In genomic region chr9:88989961-88990570, GRCh38 we compare ENCODE assay signal across 13 cellular contexts. TPM values are rescaled to one million over a fixed set of nuclear protein-coding genes. Genes with fewer than 3 reads are reported as not detected.
DNase-seq lines count a peak whose midpoint lies in the region; ATAC-seq and TF ChIP-seq lines count a peak whose summit lies in the region.
"Had no signal": no experiment of that assay in that cellular context is flagged by ENCODE, and none has a peak within 500 bp of the region (broad histone marks: within the 10 kb centered on the region; RNA-seq: fewer than 3 reads in every experiment).

No MANE protein-coding gene starts in this region.

- H3K27me3 Mint-ChIP-seq in endothelial cell (ENCODE audit: unreplicated experiment): peaks cover 5% of the 10 kb centered on the region
- H3K27me3 Mint-ChIP-seq in naive thymus-derived CD8-positive, alpha-beta T cell: peaks cover 19 to 53% (median 39%) of the 10 kb centered on the region in 5 donors

- no peak for ATAC-seq in naive thymus-derived CD8-positive, alpha-beta T cell

- peaks cover 0 to 10% (median 0%) of the 10 kb centered on the region in 11 experiments; a peak in 3 of 22 replicates for H4K20me1 ChIP-seq in BLaER1 treated with 17β-estradiol and CSF1 and Interleukin-3, amounts not matched to agents 10 nM and 100 nM

- no peaks in the 10 kb centered on the region for H3K36me3 ChIP-seq in BLaER1 treated with 17β-estradiol and CSF1 and Interleukin-3, amounts not matched to agents 10 nM and 100 nM
- peaks cover 3% of the 10 kb centered on the region; the same call in 1 of the 2 replicates for H3K36me3 ChIP-seq in HUES64 (ENCODE audit: insufficient read depth, low read length)

- H3K36me3 Mint-ChIP-seq in endothelial cell (ENCODE audit: low read depth, unreplicated experiment): no peaks in the 10 kb centered on the region
- peaks cover 0 to 2% (median 1%) of the 10 kb centered on the region in 3 donors for H3K36me3 Mint-ChIP-seq in naive thymus-derived CD8-positive, alpha-beta T cell

- peak overlapping the region in 2 of 11 experiments; percentile 11 to 37; a peak in 2 of 22 replicates for H3K9ac ChIP-seq in BLaER1 treated with 17β-estradiol and CSF1 and Interleukin-3, amounts not matched to agents 10 nM and 100 nM
- H3K9ac ChIP-seq in HUES64 (ENCODE audit: low read depth, low read length): peak overlapping the region; percentile 65; the same call in 1 of the 2 replicates

- peaks cover 29% of the 10 kb centered on the region for H3K4me1 Mint-ChIP-seq in endothelial cell (ENCODE audit: unreplicated experiment)
- H3K4me1 Mint-ChIP-seq in naive thymus-derived CD8-positive, alpha-beta T cell: peaks cover 10 to 34% (median 26%) of the 10 kb centered on the region in 4 donors

- peak overlapping the region in 7 of 11 experiments; percentile 38 to 76 (median 61); a peak in 14 of 22 replicates for H3K27ac ChIP-seq in BLaER1 treated with 17β-estradiol and CSF1 and Interleukin-3, amounts not matched to agents 10 nM and 100 nM
- H3K27ac ChIP-seq in HUES64 (ENCODE audit: low read depth, low read length): peak overlapping the region; percentile 28; the same call in 1 of the 2 replicates
- H3K27ac ChIP-seq: psoas muscle had no signal

- WGBS in HUES64: 27% methylated on average over 21 of the region's 21 CpGs

- H3K4me3 ChIP-seq in BLaER1 treated with 17β-estradiol and CSF1 and Interleukin-3, amounts not matched to agents 10 nM and 100 nM: no peak overlapping the region
- peak overlapping the region; percentile 92 for H3K4me3 ChIP-seq in HUES64 (ENCODE audit: low read length)
- H3K4me3 ChIP-seq: mucosa of descending colon had no signal

- no peak overlapping the region for H3K27ac Mint-ChIP-seq in endothelial cell (ENCODE audit: unreplicated experiment)
- H3K27ac Mint-ChIP-seq in naive thymus-derived CD8-positive, alpha-beta T cell: no peak overlapping the region

- peaks cover 23 to 49% (median 31%) of the 10 kb centered on the region in 10 experiments for H3K4me1 ChIP-seq in BLaER1 treated with 17β-estradiol and CSF1 and Interleukin-3, amounts not matched to agents 10 nM and 100 nM
- H3K4me1 ChIP-seq in HUES64 (ENCODE audit: insufficient read depth, low read length): peaks cover 31% of the 10 kb centered on the region
- H3K4me1 ChIP-seq: psoas muscle had no signal

- H3K4me2 ChIP-seq in BLaER1 treated with 17β-estradiol and CSF1 and Interleukin-3, amounts not matched to agents 10 nM and 100 nM: peak overlapping the region; percentile 71 to 97 (median 90)

- DNase-seq in endothelial cell (ENCODE audit: low spot score) (no peak), hippocampal formation (lab: John Stamatoyannopoulos, UW) (no peak), GDM1 (lab: John Stamatoyannopoulos, UW) (no peak), NCI-H1417 (lab: John Stamatoyannopoulos, UW) (no peak)
- DNase-seq in naive thymus-derived CD8-positive, alpha-beta T cell: no peak
- no peak for DNase-seq in effector CD4-positive, alpha-beta T cell
- DNase-seq: HFFc6, MV-4-11, SK-N-SH had no signal

- POLR2A ChIA-PET in naive thymus-derived CD8-positive, alpha-beta T cell (lab: Charles Lee): no interaction called here

- H3K4me3 Mint-ChIP-seq in endothelial cell (ENCODE audit: unreplicated experiment): peak overlapping the region; percentile 79
- peak overlapping the region in 7 of 10 donors; percentile 10 to 67 (median 33) for H3K4me3 Mint-ChIP-seq in naive thymus-derived CD8-positive, alpha-beta T cell

- H3K9me3 ChIP-seq in BLaER1 treated with 17β-estradiol and CSF1 and Interleukin-3, amounts not matched to agents 10 nM and 100 nM (replicated peaks in 1 of 11): 0 out of 22 replicates have a peak, but pooled peaks cover 0 to 6% (median 0%) of the 10 kb centered on the region in 11 experiments
- H3K9me3 ChIP-seq in HUES64 (ENCODE audit: insufficient read depth, low read depth, low read length): no peaks in the 10 kb centered on the region; the same call in 1 of the 2 replicates
- H3K9me3 ChIP-seq: mucosa of descending colon, psoas muscle, SK-N-SH had no signal

- no peak for TF ChIP-seq CTCF in endothelial cell (IDR thresholded peaks at IDR 0.05; ENCODE audit: unreplicated experiment)

- H3K27me3 ChIP-seq in BLaER1 treated with 17β-estradiol and CSF1 and Interleukin-3, amounts not matched to agents 10 nM and 100 nM: peaks cover 28 to 53% (median 35%) of the 10 kb centered on the region in 11 experiments
- H3K27me3 ChIP-seq in HUES64 (ENCODE audit: insufficient read depth, low read length): peaks cover 11% of the 10 kb centered on the region

- H3K9me3 Mint-ChIP-seq in endothelial cell (ENCODE audit: unreplicated experiment): no peaks in the 10 kb centered on the region
- peaks cover 0 to 2% (median 0%) of the 10 kb centered on the region in 9 donors for H3K9me3 Mint-ChIP-seq in naive thymus-derived CD8-positive, alpha-beta T cell
- H3K9me3 Mint-ChIP-seq: HFFc6 had no signal

RNA-seq across cellular contexts. Expression of gene S1PR3, which starts 1.2 kb away (rescaled TPM):
- 12.6 TPM for polyA plus RNA-seq in HUES64 (2013, experiment 1 of 2)
- polyA plus RNA-seq in HUES64 (2013, experiment 2 of 2): 15.6 TPM
- 18.3 TPM for total RNA-seq in endothelial cell (ENCODE audit: unreplicated experiment)
- not detected for total RNA-seq in naive thymus-derived CD8-positive, alpha-beta T cell
- polyA plus RNA-seq in naive thymus-derived CD8-positive, alpha-beta T cell: not detected

Comparison
In these comparisons a context has a peak if more than half of its experiments do, and no peak if none do; other contexts are left out.
1. RNA of gene S1PR3, which starts 1.2 kb away (total RNA-seq): 18.3 TPM in endothelial cell (single experiment); not detected in naive thymus-derived CD8-positive, alpha-beta T cell; every median in the first group is over 10 times any median in the second.